Comparison of ENCODE assay signal across 15 cellular contexts in genomic region chr10:99799613-99800012, GRCh38. TPM values are rescaled to one million over a fixed set of nuclear protein-coding genes. Genes with fewer than 3 reads are reported as not detected.
A peak's percentile ranks its signal among the peaks of the same experiment; 100 is the strongest.
DNase-seq lines count a peak whose midpoint lies in the region; ATAC-seq and TF ChIP-seq lines count a peak whose summit lies in the region.
"Had no signal": no experiment of that assay in that cellular context is flagged by ENCODE, and none has a peak within 500 bp of the region (broad histone marks: within the 10 kb centered on the region; RNA-seq: fewer than 3 reads in every experiment).

No MANE protein-coding gene starts in this region.

- no peak overlapping the region for H3K27ac Mint-ChIP-seq in WTC11
- no peak overlapping the region for H3K27ac Mint-ChIP-seq in activated naive CD4-positive, alpha-beta T cell treated with anti-CD3 and anti-CD28 coated beads for 36 hours
- H3K27ac Mint-ChIP-seq in CD14-positive monocyte = no peak overlapping the region
- H3K27ac Mint-ChIP-seq: B cell, T-cell had no signal

- H3K27me3 Mint-ChIP-seq in WTC11 (ENCODE audit: low read depth) (no peaks in the 10 kb centered on the region), CD14-positive monocyte (ENCODE audit: low read depth in 3 of 3) (peaks cover 2 to 3% (median 2%) of the 10 kb centered on the region in 3 donors)
- H3K27me3 Mint-ChIP-seq in activated naive CD4-positive, alpha-beta T cell treated with anti-CD3 and anti-CD28 coated beads for 36 hours (ENCODE audit: low read depth) = no peaks in the 10 kb centered on the region
- H3K27me3 Mint-ChIP-seq: B cell, T-cell had no signal

- no peak overlapping the region for H3K4me3 ChIP-seq in GM12864 (ENCODE audit: low read depth, low read length)
- no peak overlapping the region for H3K4me3 ChIP-seq in Jurkat, Clone E6-1 (ENCODE audit: low read length)

- H3K36me3 Mint-ChIP-seq in WTC11 (no peaks in the 10 kb centered on the region), CD14-positive monocyte (no peaks in the 10 kb centered on the region)
- no peaks in the 10 kb centered on the region for H3K36me3 Mint-ChIP-seq in activated naive CD4-positive, alpha-beta T cell treated with anti-CD3 and anti-CD28 coated beads for 36 hours (ENCODE audit: low read depth)

- H3K4me3 Mint-ChIP-seq in WTC11 (no peak overlapping the region), CD14-positive monocyte (no peak overlapping the region)
- no peak overlapping the region for H3K4me3 Mint-ChIP-seq in activated naive CD4-positive, alpha-beta T cell treated with anti-CD3 and anti-CD28 coated beads for 36 hours
- H3K4me3 Mint-ChIP-seq: B cell, T-cell had no signal

- DNase-seq in GM12864 (ENCODE audit: low read depth) (no peak), WTC11 (ENCODE audit: low spot score) (no peak), iPS-NIHi11 (ENCODE audit: low spot score) (peak; percentile 29), DMS53 treated with DMSO at 0.1 percent for 48 hours (lab: John Stamatoyannopoulos, UW; ENCODE audit: unreplicated experiment) (no peak), CD14-positive monocyte (ENCODE audit: low spot score) (no peak), GM19240 (ENCODE audit: insufficient read length, low spot score) (no peak)
- DNase-seq in Jurkat, Clone E6-1 (ENCODE audit: low read depth, low spot score) = peak; percentile 3
- no peak for DNase-seq in activated naive CD4-positive, alpha-beta T cell treated with anti-CD3 and anti-CD28 coated beads for 36 hours
- DNase-seq: DMS53, NCI-H1694, NCI-H2081 treated with DMSO at 0.1 percent for 48 hours, NCI-H446, NCI-H526, T-cell had no signal

- POLR2A ChIA-PET in WTC11 (lab: Charles Lee) = no interaction called here

- TF ChIP-seq CTCF in GM12864 (IDR thresholded peaks at IDR 0.05; ENCODE audit: low read depth, low read length, missing control alignments) = peak; percentile 4
- no peak for TF ChIP-seq CTCF in WTC11 (IDR thresholded peaks at IDR 0.05)
- TF ChIP-seq CTCF in CD14-positive monocyte (IDR thresholded peaks at IDR 0.05) = no peak

- no peaks in the 10 kb centered on the region for H3K9me3 Mint-ChIP-seq in WTC11
- no peaks in the 10 kb centered on the region for H3K9me3 Mint-ChIP-seq in activated naive CD4-positive, alpha-beta T cell treated with anti-CD3 and anti-CD28 coated beads for 36 hours
- peaks cover 0 to 2% (median 0%) of the 10 kb centered on the region in 7 donors for H3K9me3 Mint-ChIP-seq in CD14-positive monocyte
- H3K9me3 Mint-ChIP-seq: T-cell had no signal

- intact Hi-C loops in activated naive CD4-positive, alpha-beta T cell treated with anti-CD3 and anti-CD28 coated beads for 36 hours (cut with micrococcal nuclease) = no loop called here
- intact Hi-C loops in CD14-positive monocyte (cut with micrococcal nuclease) = no loop called here

- no peaks in the 10 kb centered on the region for H3K4me1 Mint-ChIP-seq in WTC11
- H3K4me1 Mint-ChIP-seq in activated naive CD4-positive, alpha-beta T cell treated with anti-CD3 and anti-CD28 coated beads for 36 hours (ENCODE audit: low read depth) = no peaks in the 10 kb centered on the region
- H3K4me1 Mint-ChIP-seq in CD14-positive monocyte = peaks cover 3% of the 10 kb centered on the region
- H3K4me1 Mint-ChIP-seq: B cell, T-cell had no signal

- 0 out of 2 replicates have a peak, but pooled peaks have one; percentile 34 for ATAC-seq in WTC11
- ATAC-seq: T-cell had no signal

- CTCF ChIA-PET in WTC11 (lab: Charles Lee) = interaction anchor here (1.4 to 2.5 kb wide), 3 partner anchors 12 to 67 kb away, joined by 3 to 15 read pairs (median 5); partner anchors contain the start of genes COX15 and CUTC
- CTCF ChIA-PET in activated naive CD4-positive, alpha-beta T cell treated with anti-CD3 and anti-CD28 coated beads for 36 hours (lab: Charles Lee) = no interaction called here

TF ChIP-seq in WTC11, 78 proteins besides CTCF, POLR2A, EP300 and RAD21:
- TF ChIP-seq FOXK1 (CRISPR knock-in tag; IDR thresholded peaks at IDR 0.05) (no peak), AR (CRISPR knock-in tag; IDR thresholded peaks at IDR 0.05) (no peak), FOXP1 (CRISPR knock-in tag; IDR thresholded peaks at IDR 0.05; ENCODE audit: borderline replicate concordance) (no peak), ZNF512 (CRISPR knock-in tag; IDR thresholded peaks at IDR 0.05; ENCODE audit: borderline replicate concordance) (no peak), ZNF138 (CRISPR knock-in tag; conservative IDR thresholded peaks at IDR 0.05) (no peak)
- TF ChIP-seq, protein P1, sequence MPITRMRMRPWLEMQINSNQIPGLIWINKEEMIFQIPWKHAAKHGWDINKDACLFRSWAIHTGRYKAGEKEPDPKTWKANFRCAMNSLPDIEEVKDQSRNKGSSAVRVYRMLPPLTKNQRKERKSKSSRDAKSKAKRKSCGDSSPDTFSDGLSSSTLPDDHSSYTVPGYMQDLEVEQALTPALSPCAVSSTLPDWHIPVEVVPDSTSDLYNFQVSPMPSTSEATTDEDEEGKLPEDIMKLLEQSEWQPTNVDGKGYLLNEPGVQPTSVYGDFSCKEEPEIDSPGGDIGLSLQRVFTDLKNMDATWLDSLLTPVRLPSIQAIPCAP (CRISPR knock-in tag; IDR thresholded peaks at IDR 0.05) = no peak

RNA-seq across cellular contexts. Expression of gene ABCC2, which starts 17.2 kb away (rescaled TPM):
- 0.86 TPM for polyA plus RNA-seq in Jurkat, Clone E6-1 (2012; ENCODE audit: insufficient read depth, insufficient read length)
- 0.53 to 0.87 TPM (median 0.57 TPM) in 3 replicates for total RNA-seq in WTC11 (2021)
- under 1 TPM; 0.20 to 0.64 TPM for total RNA-seq in activated naive CD4-positive, alpha-beta T cell treated with anti-CD3 and anti-CD28 coated beads for 36 hours
- polyA plus RNA-seq in CD14-positive monocyte = under 1 TPM; 0.09 to 0.35 TPM

Comparison
In these comparisons a context has a peak if more than half of its experiments do, and no peak if none do; other contexts are left out.
1. DNase-seq: peak in Jurkat, Clone E6-1 (single experiment) and iPS-NIHi11 (single experiment); none in GM12864 (single experiment), WTC11 (single experiment), activated naive CD4-positive, alpha-beta T cell treated with anti-CD3 and anti-CD28 coated beads for 36 hours (single experiment), DMS53 treated with DMSO at 0.1 percent for 48 hours (single experiment), CD14-positive monocyte (single experiment) and GM19240 (single experiment).